ENCODE assay signal across 31 cellular contexts in the genomic region with DNA sequence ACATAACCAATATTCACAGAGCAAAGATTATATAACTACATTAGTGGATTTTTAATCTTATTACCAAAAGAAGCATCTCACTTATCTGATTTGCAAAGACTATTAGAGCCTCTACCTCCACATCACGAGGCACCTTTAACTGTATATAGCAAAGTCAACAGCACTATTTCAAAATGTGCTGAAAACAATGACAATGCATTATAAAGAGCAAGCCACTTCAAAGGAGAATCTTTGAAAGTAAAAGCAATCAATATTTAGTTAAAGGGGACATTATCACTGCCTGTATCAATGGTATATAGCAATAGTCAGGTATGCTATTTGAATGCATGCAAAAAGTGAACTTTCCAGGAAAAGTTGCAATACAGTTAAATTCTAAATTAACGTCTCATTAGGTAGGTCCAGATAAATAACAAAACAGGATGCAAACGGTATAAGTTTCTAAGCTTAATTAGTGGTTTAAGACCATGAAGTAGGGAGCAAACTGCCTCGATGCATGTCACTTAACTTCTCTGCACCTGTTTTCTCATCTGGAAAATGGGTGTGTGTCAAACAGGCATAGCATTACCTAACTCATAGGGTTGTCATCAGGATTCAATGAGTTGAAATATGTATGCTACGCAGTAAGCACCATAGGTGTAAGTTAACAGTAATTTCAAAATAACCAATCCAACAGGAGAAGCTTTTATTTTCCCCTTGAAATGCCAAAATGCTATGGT.
"Had no signal": no experiment of that assay in that cellular context is flagged by ENCODE, and none has a peak within 500 bp of the region (broad histone marks: within the 10 kb centered on the region; RNA-seq: fewer than 3 reads in every experiment).

No MANE protein-coding gene starts in this region.

- H3K27me3 ChIP-seq: brain microvascular endothelial cell had no signal

- H3K4me3 Mint-ChIP-seq: activated CD8-positive, alpha-beta T cell treated with anti-CD3 and anti-CD28 coated beads for 36 hours; activated naive CD8-positive, alpha-beta T cell treated with anti-CD3 and anti-CD28 coated beads for 36 hours; activated T-cell treated with anti-CD3 and anti-CD28 coated beads, Interleukin-2, amount 50 U/mL, for 72 hours; activated T-helper 17 cell treated with anti-CD3 and anti-CD28 coated beads, Interleukin-2, amount 50 U/mL, for 72 hours; central memory CD8-positive, alpha-beta T cell had no signal

- H3K4me1 Mint-ChIP-seq: central memory CD8-positive, alpha-beta T cell had no signal

- H3K4me2 ChIP-seq: PC-9 had no signal

- H3K4me3 ChIP-seq: PC-9, SK-N-MC had no signal

- H3K27me3 Mint-ChIP-seq: activated CD8-positive, alpha-beta T cell treated with anti-CD3 and anti-CD28 coated beads for 36 hours; activated naive CD8-positive, alpha-beta T cell treated with anti-CD3 and anti-CD28 coated beads for 36 hours; activated T-helper 17 cell treated with anti-CD3 and anti-CD28 coated beads, Interleukin-2, amount 50 U/mL, for 72 hours; central memory CD8-positive, alpha-beta T cell had no signal

- H3K27ac Mint-ChIP-seq: activated CD8-positive, alpha-beta T cell treated with anti-CD3 and anti-CD28 coated beads for 36 hours; activated naive CD8-positive, alpha-beta T cell treated with anti-CD3 and anti-CD28 coated beads for 36 hours; activated T-cell treated with anti-CD3 and anti-CD28 coated beads, Interleukin-2, amount 50 U/mL, for 72 hours; activated T-helper 17 cell treated with anti-CD3 and anti-CD28 coated beads, Interleukin-2, amount 50 U/mL, for 72 hours had no signal

- H3K9me3 Mint-ChIP-seq: activated CD8-positive, alpha-beta T cell treated with anti-CD3 and anti-CD28 coated beads for 36 hours; activated T-helper 17 cell treated with anti-CD3 and anti-CD28 coated beads, Interleukin-2, amount 50 U/mL, for 72 hours had no signal

- FAIRE-seq: RCC 7860 had no signal

- H2AFZ ChIP-seq: PC-9 had no signal

- DNase-seq: activated CD4-positive, alpha-beta T cell treated with anti-CD3 and anti-CD28 coated beads for 1 hour; activated CD4-positive, alpha-beta T cell treated with anti-CD3 and anti-CD28 coated beads for 48 hours; activated CD4-positive, CD25-positive, alpha-beta regulatory T cell; activated CD8-positive, alpha-beta T cell treated with anti-CD3 and anti-CD28 coated beads for 36 hours; activated effector memory CD4-positive, alpha-beta T cell treated with anti-CD3 and anti-CD28 coated beads, Interleukin-2, amount 50 U/mL, for 16 hours; activated naive CD4-positive, alpha-beta T cell; activated naive CD4-positive, alpha-beta T cell treated with anti-CD3 and anti-CD28 coated beads, Interleukin-2, amount 50 U/mL, for 16 hours; activated naive CD8-positive, alpha-beta T cell treated with anti-CD3 and anti-CD28 coated beads for 36 hours; activated T-cell treated with anti-CD3 and anti-CD28 coated beads, Interleukin-2, amount 50 U/mL, for 1 hour; activated T-cell treated with anti-CD3 and anti-CD28 coated beads, Interleukin-2, amount 50 U/mL, for 72 hours; amniotic stem cell; aorta; brain microvascular endothelial cell; Karpas-422; NCI-H1105; NCI-H1417 treated with DMSO at 0.1 percent for 48 hours; NCI-H187 treated with DMSO at 0.1 percent for 48 hours; NCI-H2081; NCI-H510A; NCI-H526; NCI-H748 treated with DMSO at 0.1 percent for 48 hours; NK-92 treated with Interleukin-12 subunit alpha and Interleukin-12 subunit beta, amount 100 ng/mL, for 24 hours; PC-9; T1000; WERI-Rb-1 had no signal

- H3K27ac ChIP-seq: brain microvascular endothelial cell, PC-9, RWPE1, SK-N-MC, WERI-Rb-1 had no signal

- ATAC-seq: activated CD8-positive, alpha-beta T cell treated with anti-CD3 and anti-CD28 coated beads for 36 hours; activated T-cell treated with anti-CD3 and anti-CD28 coated beads, Interleukin-2, amount 50 U/mL, for 72 hours; activated T-helper 17 cell treated with anti-CD3 and anti-CD28 coated beads, Interleukin-2, amount 50 U/mL, for 72 hours; Right ventricle myocardium inferior had no signal
